ENCODE assay signal across 8 cellular contexts in the genomic region with DNA sequence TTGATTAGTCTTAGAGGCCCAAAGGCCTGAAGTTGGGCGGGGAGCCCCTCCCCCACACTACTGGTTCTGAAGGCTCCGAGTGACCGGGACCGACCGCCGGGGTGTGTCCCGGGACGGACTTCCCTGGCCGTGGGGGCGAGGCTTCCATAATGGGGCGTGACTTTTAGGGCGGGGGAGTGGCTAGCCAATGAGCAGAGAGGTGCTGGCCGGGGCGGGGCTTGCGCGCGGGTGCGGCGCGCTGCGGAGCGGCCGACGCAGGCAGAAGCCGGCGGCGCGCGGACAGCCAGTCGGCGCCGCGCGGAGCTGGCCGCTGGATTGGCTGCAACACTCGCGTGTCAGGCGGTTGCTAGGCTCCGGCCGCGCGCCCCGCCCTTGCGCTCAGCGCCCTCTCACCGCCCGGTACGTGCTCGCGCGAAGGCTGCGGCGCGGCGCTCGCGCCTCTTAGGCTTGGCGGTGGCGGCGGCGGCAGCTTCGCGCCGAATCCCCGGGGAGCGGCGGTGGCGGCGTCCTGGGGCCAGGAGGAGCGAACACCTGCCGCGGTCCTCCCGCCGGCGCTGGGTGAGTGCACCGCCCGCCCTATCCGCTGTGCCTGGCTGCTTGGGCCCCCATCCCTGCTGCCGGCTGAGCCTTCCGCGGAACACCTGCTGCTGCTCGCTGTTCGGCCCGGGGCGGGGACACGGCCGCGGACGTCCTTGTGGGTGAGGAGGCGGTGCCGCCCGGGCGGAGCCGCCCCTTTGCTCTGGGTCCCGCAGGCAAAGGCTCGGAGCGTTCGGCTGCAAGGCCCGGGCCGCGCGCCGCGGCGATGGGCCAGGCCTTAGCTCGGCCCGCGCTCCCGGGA. TPM values are rescaled to one million over a fixed set of nuclear protein-coding genes. Genes with fewer than 3 reads are reported as not detected.
A peak's percentile ranks its signal among the peaks of the same experiment; 100 is the strongest.
DNase-seq lines count a peak whose midpoint lies in the region; ATAC-seq and TF ChIP-seq lines count a peak whose summit lies in the region.

DAG1 (plus strand) TSS at position 392 of the 838 bp plus-strand sequence. CDS start 40,268 bp downstream, outside the sequence.

- ATAC-seq in foreskin keratinocyte: peak; percentile 87

- peaks cover 5% of the 10 kb centered on the region; the same call in 1 of the 2 replicates for H3K36me3 ChIP-seq in SJSA1
- H3K36me3 ChIP-seq in neuron (ENCODE audit: insufficient read depth, low read length): peaks cover 3% of the 10 kb centered on the region

- H3K4me1 ChIP-seq in SJSA1 (replicated peaks) (peaks cover 31% of the 10 kb centered on the region), foreskin keratinocyte (peaks cover 11% of the 10 kb centered on the region), neuron (ENCODE audit: insufficient read depth, low read length) (peaks cover 21% of the 10 kb centered on the region)

- DNase-seq in GM03348 (ENCODE audit: low spot score) (peak; percentile 98), HEK293T (ENCODE audit: extremely low spot score) (peak; percentile 98), MV-4-11 (lab: John Stamatoyannopoulos, UW) (peak; percentile 95), SJSA1 (ENCODE audit: low read depth in 1 of 2, low spot score in 2 of 2) (peak; percentile 90 to 96), foreskin keratinocyte (peak; percentile 89 to 100), stromal cell of bone marrow (ENCODE audit: low read depth) (peak; percentile 94)
- DNase-seq in activated naive CD4-positive, alpha-beta T cell (lab: John Stamatoyannopoulos, UW): peak; percentile 81 to 95 (median 88)

- H3K4me3 ChIP-seq in SJSA1 (peak within 1 kb of the TSS; percentile 96), neuron (ENCODE audit: low read length) (peak within 1 kb of the TSS; percentile 94)

- POLR2A ChIA-PET in HEK293T (lab: Yijun Ruan, JAX): interaction anchor here (0.7 to 3.4 kb wide), 19 partner anchors 10 to 376 kb away, joined by 3 to 20 read pairs (median 4); partner anchors contain the start of genes NICN1, QRICH1, RHOA and TCTA

- H3K27ac ChIP-seq in SJSA1: peak within 1 kb of the TSS; percentile 84
- peak within 1 kb of the TSS; percentile 63 for H3K27ac ChIP-seq in foreskin keratinocyte

- peak within 1 kb of the TSS; percentile 92 for H2AFZ ChIP-seq in neuron (ENCODE audit: low read depth, low read length)

- no peak for TF ChIP-seq CTCF in foreskin keratinocyte (conservative IDR thresholded peaks at IDR 0.05)

- H3K27me3 ChIP-seq in SJSA1 (replicated peaks): no peaks in the 10 kb centered on the region
- no peaks in the 10 kb centered on the region for H3K27me3 ChIP-seq in foreskin keratinocyte
- H3K27me3 ChIP-seq in neuron (ENCODE audit: insufficient read depth, low read length): no peaks in the 10 kb centered on the region

- 0 out of 2 replicates have a peak, but pooled peaks cover 2% of the 10 kb centered on the region for H3K9me3 ChIP-seq in SJSA1 (replicated peaks)
- no peaks in the 10 kb centered on the region for H3K9me3 ChIP-seq in neuron (ENCODE audit: low read length)

- CTCF ChIA-PET in HEK293T (lab: Yijun Ruan, JAX): interaction anchor here (1.3 to 2.6 kb wide), 3 partner anchors 21 to 356 kb away, joined by 4 to 5 read pairs (median 4); partner anchors contain the start of gene USP4

TF ChIP-seq in HEK293T, 16 proteins besides CTCF, POLR2A, EP300 and RAD21:
- TF ChIP-seq PKNOX1 (IDR thresholded peaks at IDR 0.05) (peak; percentile 79), FOXM1 (IDR thresholded peaks at IDR 0.05; ENCODE audit: borderline replicate concordance) (no peak), TARDBP (IDR thresholded peaks at IDR 0.05) (no peak), FOXK2 (IDR thresholded peaks at IDR 0.05) (no peak), HDGF (IDR thresholded peaks at IDR 0.05; ENCODE audit: borderline replicate concordance) (no peak), ELF4 (IDR thresholded peaks at IDR 0.05) (no peak), CTBP1 (IDR thresholded peaks at IDR 0.05; ENCODE audit: borderline replicate concordance) (peak; percentile 82), SUZ12 (IDR thresholded peaks at IDR 0.05) (no peak), FOXA1 (IDR thresholded peaks at IDR 0.05) (no peak), ARNT (IDR thresholded peaks at IDR 0.05) (no peak; the same call in 1 of the 2 replicates), ZNF384 (IDR thresholded peaks at IDR 0.05) (no peak), LEF1 (IDR thresholded peaks at IDR 0.05; ENCODE audit: borderline replicate concordance) (no peak), NFRKB (IDR thresholded peaks at IDR 0.05) (no peak), SP1 (IDR thresholded peaks at IDR 0.05) (no peak), BHLHE40 (IDR thresholded peaks at IDR 0.05; ENCODE audit: borderline replicate concordance) (no peak)

RNA-seq across cellular contexts. Expression of gene DAG1, which starts in this region (rescaled TPM):
- 52.1 and 69.5 TPM in 2 replicates for total RNA-seq in SJSA1 (2014; rRNA removed; shearing (Covaris generic))
- 47.7 and 49.9 TPM in 2 replicates for total RNA-seq in foreskin keratinocyte
- polyA plus RNA-seq in foreskin keratinocyte: 18.9 and 22.2 TPM in 2 replicates

Comparison
In these comparisons a context has a peak if more than half of its experiments do, and no peak if none do; other contexts are left out.
1. Peak in every context shown above with its lines: DNase-seq, ATAC-seq, H3K4me3 ChIP-seq and H3K27ac ChIP-seq.